ENCODE assay signal across 19 cellular contexts in genomic region chr5:133412661-133413060, GRCh38.
A peak's percentile ranks its signal among the peaks of the same experiment; 100 is the strongest.
DNase-seq lines count a peak whose midpoint lies in the region; ATAC-seq and TF ChIP-seq lines count a peak whose summit lies in the region.
"Had no signal": no experiment of that assay in that cellular context is flagged by ENCODE, and none has a peak within 500 bp of the region (broad histone marks: within the 10 kb centered on the region; RNA-seq: fewer than 3 reads in every experiment).

No MANE protein-coding gene starts in this region.

- H3K36me3 ChIP-seq in GM23248 (ENCODE audit: low read depth): no peaks in the 10 kb centered on the region
- H3K36me3 ChIP-seq in PC-3 (ENCODE audit: low read depth, low read length): no peaks in the 10 kb centered on the region
- H3K36me3 ChIP-seq: HAP-1 had no signal

- H3K4me2 ChIP-seq in GM23248 (ENCODE audit: unreplicated experiment) (no peak overlapping the region), PC-3 (ENCODE audit: low read length) (no peak overlapping the region)
- H3K4me2 ChIP-seq: A549, GM23338 had no signal

- peak; percentile 18 for DNase-seq in GM23248
- peak; percentile 14 for DNase-seq in PC-3
- DNase-seq in epithelial cell of esophagus (ENCODE audit: low read depth): peak; percentile 64
- no peak for DNase-seq in foreskin keratinocyte
- no peak for DNase-seq in NCI-H1048 (lab: John Stamatoyannopoulos, UW)
- no peak for DNase-seq in AML-193 (lab: John Stamatoyannopoulos, UW)
- DNase-seq: 8988T; ACHN; C1 segment of cervical spinal cord; Calu3; CD4-positive, alpha-beta memory T cell; COR-L47; DMS53; DMS79 treated with DMSO at 0.1 percent for 48 hours; HFFc6 had no signal

- ATAC-seq in PC-3: no peak
- ATAC-seq in foreskin keratinocyte: peak; percentile 24
- ATAC-seq in esophagus mucosa: no peak
- ATAC-seq: A549, GM23338 had no signal

- WGBS in GM23248 (ENCODE audit: low coverage in 1 of 2, low lambda C conversion rate in 2 of 2, missing lambda C conversion rate in 2 of 2), 2 experiments: 26 to 35% methylated on average over 2 of the region's 2 CpGs

- TF ChIP-seq CTCF in PC-3 (conservative IDR thresholded peaks at IDR 0.05; ENCODE audit: low read depth, low read length) (no peak), epithelial cell of esophagus (IDR thresholded peaks at IDR 0.05; ENCODE audit: insufficient read depth, low read depth, low read length, missing control alignments) (no peak), foreskin keratinocyte (conservative IDR thresholded peaks at IDR 0.05) (no peak)

- no peak overlapping the region for H3K27ac ChIP-seq in GM23248
- H3K27ac ChIP-seq in PC-3 (ENCODE audit: low read length): no peak overlapping the region
- no peak overlapping the region for H3K27ac ChIP-seq in foreskin keratinocyte
- H3K27ac ChIP-seq: A549 had no signal

- H3K9me3 ChIP-seq in GM23248 (ENCODE audit: low read depth) (no peaks in the 10 kb centered on the region), PC-3 (ENCODE audit: low read length) (no peaks in the 10 kb centered on the region)
- H3K9me3 ChIP-seq: A549, HAP-1 had no signal

- intact Hi-C loops in PC-3 (cut with micrococcal nuclease): no loop called here

- H3K27me3 ChIP-seq in GM23248 (replicated peaks; ENCODE audit: insufficient read depth) (peaks cover 37% of the 10 kb centered on the region), PC-3 (ENCODE audit: low read length) (peaks cover 12% of the 10 kb centered on the region; the same call in 1 of the 2 replicates), foreskin keratinocyte (peaks cover 19% of the 10 kb centered on the region)

- H3F3A ChIP-seq in GM23248 (ENCODE audit: insufficient read depth): no peaks in the 10 kb centered on the region
- no peaks in the 10 kb centered on the region for H3F3A ChIP-seq in PC-3 (ENCODE audit: low read length, unreplicated experiment)

- in situ Hi-C loops in GM23248 (cut with MboI): no loop called here

- no peak overlapping the region for H3K4me3 ChIP-seq in GM23248
- no peak overlapping the region for H3K4me3 ChIP-seq in PC-3 (ENCODE audit: low read length)
- H3K4me3 ChIP-seq in epithelial cell of esophagus (ENCODE audit: low read length): no peak overlapping the region
- H3K4me3 ChIP-seq: A549, GM23338, HAP-1 had no signal

- POLR2A ChIA-PET in PC-3 (lab: Charles Lee; ENCODE audit: unreplicated experiment): no interaction called here

- H3K9me2 ChIP-seq in GM23248 (ENCODE audit: insufficient read depth): no peaks in the 10 kb centered on the region
- H3K9me2 ChIP-seq in PC-3 (replicated peaks; ENCODE audit: low read length): no peaks in the 10 kb centered on the region

- H4K20me1 ChIP-seq in GM23248 (ENCODE audit: insufficient read depth) (no peaks in the 10 kb centered on the region), PC-3 (ENCODE audit: low read length) (no peaks in the 10 kb centered on the region)

- H3K79me2 ChIP-seq in GM23248 (ENCODE audit: insufficient read depth): no peaks in the 10 kb centered on the region
- H3K79me2 ChIP-seq in PC-3 (ENCODE audit: low read length): no peaks in the 10 kb centered on the region

- H2AFZ ChIP-seq in GM23248 (no peak overlapping the region), PC-3 (ENCODE audit: low read length) (no peak overlapping the region)
- H2AFZ ChIP-seq: GM23338 had no signal

- H3K4me1 ChIP-seq in GM23248 (ENCODE audit: insufficient read depth): no peaks in the 10 kb centered on the region
- H3K4me1 ChIP-seq in PC-3 (ENCODE audit: insufficient read depth, low read length): no peaks in the 10 kb centered on the region
- no peaks in the 10 kb centered on the region for H3K4me1 ChIP-seq in foreskin keratinocyte
- H3K4me1 ChIP-seq: A549, HAP-1 had no signal

- CTCF ChIA-PET in PC-3 (lab: Charles Lee): no interaction called here

- no TSS peak for BruUV-seq in PC-3 (replicated peaks; lab: Mats Ljungman, UMichigan)

- H3K9ac ChIP-seq in GM23248: no peak overlapping the region
- H3K9ac ChIP-seq in PC-3 (ENCODE audit: low read length): no peak overlapping the region

Comparison
In these comparisons a context has a peak if more than half of its experiments do, and no peak if none do; other contexts are left out.
1. DNase-seq: peak in GM23248 (single experiment), PC-3 (single experiment) and epithelial cell of esophagus (single experiment); none in foreskin keratinocyte (0 of 2), NCI-H1048 (single experiment) and AML-193 (0 of 2).